8 cellular contexts compared by ENCODE assay signal in the genomic region with DNA sequence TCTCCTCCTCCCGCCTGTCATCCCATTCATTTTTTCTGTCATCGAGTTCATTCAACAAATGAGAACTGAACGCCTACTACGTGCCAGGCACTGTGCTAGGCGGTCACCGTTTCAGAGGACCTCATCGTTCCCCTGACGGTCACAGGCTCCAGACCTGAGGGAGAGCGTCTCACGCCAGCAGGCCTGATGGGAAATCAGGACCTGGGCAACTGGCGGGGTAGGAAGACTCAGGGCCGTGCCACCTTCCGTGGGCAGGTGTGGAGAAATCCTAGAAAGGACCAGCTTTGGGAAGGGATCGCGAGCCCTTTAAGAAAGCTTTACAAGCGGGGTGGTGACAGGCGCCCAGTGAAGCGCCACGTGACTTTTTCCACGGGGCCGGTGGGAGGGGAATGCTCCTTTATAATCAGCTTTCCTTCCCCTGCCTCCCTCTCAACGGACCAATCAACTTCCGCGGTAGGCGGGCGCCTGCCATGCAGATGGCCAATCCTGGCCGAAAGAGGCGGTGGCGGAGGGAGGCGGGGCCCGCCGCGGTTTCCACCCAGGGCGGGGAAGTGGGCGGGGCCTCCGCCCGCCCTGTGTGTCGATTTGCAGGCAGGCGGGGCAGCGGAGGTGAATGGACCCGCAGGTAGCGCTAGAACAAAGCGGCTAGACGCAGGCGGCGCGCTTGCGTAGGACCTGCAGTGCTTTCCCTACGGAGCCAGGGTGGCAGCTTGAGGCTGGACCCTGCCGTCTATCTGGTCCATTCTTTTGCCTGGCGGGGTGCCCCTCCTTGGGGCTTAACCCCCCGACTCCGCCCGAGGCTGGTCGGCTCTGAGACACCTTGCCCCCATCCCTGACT. TPM values are rescaled to one million over a fixed set of nuclear protein-coding genes. Genes with fewer than 3 reads are reported as not detected.
DNase-seq lines count a peak whose midpoint lies in the region; FAIRE-seq and TF ChIP-seq lines count a peak whose summit lies in the region.

No MANE protein-coding gene starts in this region.

- peak; percentile 90 for FAIRE-seq in RCC 7860 (lab: Jason Lieb, UNC)

- H3K9me2 ChIP-seq in DOHH2 (replicated peaks; ENCODE audit: control insufficient read depth, low read length): no peaks in the 10 kb centered on the region
- no peaks in the 10 kb centered on the region for H3K9me2 ChIP-seq in GM23248 (ENCODE audit: insufficient read depth)
- no peaks in the 10 kb centered on the region for H3K9me2 ChIP-seq in Karpas-422 (replicated peaks; ENCODE audit: insufficient read depth, low read length)

- H3K79me2 ChIP-seq in DOHH2 (ENCODE audit: control insufficient read depth, low read length) (peaks cover 43% of the 10 kb centered on the region), GM23248 (ENCODE audit: insufficient read depth) (peaks cover 33% of the 10 kb centered on the region), Karpas-422 (ENCODE audit: low read length) (peaks cover 16% of the 10 kb centered on the region)

- H3K4me2 ChIP-seq in DOHH2 (ENCODE audit: low read length) (peak overlapping the region; percentile 98), GM23248 (ENCODE audit: unreplicated experiment) (peak overlapping the region; percentile 75), Karpas-422 (ENCODE audit: low read depth, low read length, poor library complexity, severe bottlenecking) (peak overlapping the region; percentile 86)

- H3K9me3 Mint-ChIP-seq in activated T-helper 1 cell treated with anti-CD3 and anti-CD28 coated beads, Interleukin-12 subunit alpha, Interleukin-12 subunit beta, Interleukin-2, Interleukin-4 antibody, amounts not matched to agents 30 ng/mL and 10 ng/mL and 1 ng/mL, durations not matched to agents 14 hours and 24 hours and 36 hours: no peaks in the 10 kb centered on the region

- peak in 3 of 4 donors; percentile 20 to 69 (median 64) for TF ChIP-seq POLR2A in esophagus squamous epithelium (IDR thresholded peaks at IDR 0.05)

- WGBS in GM23248 (ENCODE audit: low coverage in 1 of 2, low lambda C conversion rate in 2 of 2, missing lambda C conversion rate in 2 of 2), 2 experiments: 1 to 2% methylated on average over 39 to 54 of the region's 55 CpGs
- WGBS in esophagus squamous epithelium, 2 donors: 0% methylated on average over 13 to 14 of the region's 55 CpGs

- peaks cover 25% of the 10 kb centered on the region for H3K36me3 ChIP-seq in DOHH2 (ENCODE audit: control insufficient read depth, low read length)
- H3K36me3 ChIP-seq in GM23248 (ENCODE audit: low read depth): no peaks in the 10 kb centered on the region
- no peaks in the 10 kb centered on the region for H3K36me3 ChIP-seq in Karpas-422 (ENCODE audit: insufficient read depth, low read length)
- H3K36me3 ChIP-seq in esophagus squamous epithelium: peaks cover 0 to 19% (median 11%) of the 10 kb centered on the region in 3 donors
- peaks cover 7 to 9% of the 10 kb centered on the region in 2 donors for H3K36me3 ChIP-seq in muscle layer of duodenum (ENCODE audit: control insufficient read depth in 1 of 2, insufficient read depth in 2 of 2, low read length in 2 of 2)

- H3F3A ChIP-seq in DOHH2 (ENCODE audit: control insufficient read depth, insufficient read depth) (peaks cover 9% of the 10 kb centered on the region), GM23248 (ENCODE audit: insufficient read depth) (peaks cover 12% of the 10 kb centered on the region)

- peaks cover 2% of the 10 kb centered on the region for H3K27me3 Mint-ChIP-seq in activated T-helper 1 cell treated with anti-CD3 and anti-CD28 coated beads, Interleukin-12 subunit alpha, Interleukin-12 subunit beta, Interleukin-2, Interleukin-4 antibody, amounts not matched to agents 30 ng/mL and 10 ng/mL and 1 ng/mL, durations not matched to agents 14 hours and 24 hours and 36 hours (ENCODE audit: insufficient read depth)

- H3K27ac ChIP-seq in DOHH2 (ENCODE audit: low read depth, low read length): peak overlapping the region; percentile 51
- H3K27ac ChIP-seq in GM23248: peak overlapping the region; percentile 73
- peak overlapping the region; percentile 43; the same call in 1 of the 2 replicates for H3K27ac ChIP-seq in Karpas-422 (ENCODE audit: low read length)
- H3K27ac ChIP-seq in esophagus squamous epithelium: peak overlapping the region; percentile 94 to 98 (median 96)
- peak overlapping the region; percentile 83 for H3K27ac ChIP-seq in muscle layer of duodenum (ENCODE audit: low read length)

- peaks cover 19% of the 10 kb centered on the region for H3K36me3 Mint-ChIP-seq in activated T-helper 1 cell treated with anti-CD3 and anti-CD28 coated beads, Interleukin-12 subunit alpha, Interleukin-12 subunit beta, Interleukin-2, Interleukin-4 antibody, amounts not matched to agents 30 ng/mL and 10 ng/mL and 1 ng/mL, durations not matched to agents 14 hours and 24 hours and 36 hours (ENCODE audit: low read depth)

- H4K20me1 ChIP-seq in DOHH2 (ENCODE audit: control insufficient read depth, insufficient read depth, low read depth, low read length): 0 out of 2 replicates have a peak, but pooled peaks cover 4% of the 10 kb centered on the region
- no peaks in the 10 kb centered on the region for H4K20me1 ChIP-seq in GM23248 (ENCODE audit: insufficient read depth)
- peaks cover 9% of the 10 kb centered on the region; the same call in 1 of the 2 replicates for H4K20me1 ChIP-seq in Karpas-422 (ENCODE audit: insufficient read depth, low read depth, low read length)

- peak; percentile 99 for DNase-seq in GM23248
- DNase-seq in Karpas-422: peak; percentile 99
- peak; percentile 96 for DNase-seq in RCC 7860 (ENCODE audit: low spot score)
- DNase-seq in activated T-helper 1 cell treated with anti-CD3 and anti-CD28 coated beads, Interleukin-12 subunit alpha, Interleukin-12 subunit beta, Interleukin-2, Interleukin-4 antibody, amounts not matched to agents 30 ng/mL and 10 ng/mL and 1 ng/mL, durations not matched to agents 14 hours and 24 hours and 36 hours (ENCODE audit: low spot score): peak; percentile 99
- peak; percentile 97 for DNase-seq in esophagus squamous epithelium (lab: John Stamatoyannopoulos, UW)
- DNase-seq in stimulated activated CD8-positive, alpha-beta memory T cell treated with anti-CD3 and anti-CD28 coated beads, Interleukin-7, amount 100 ng/mL, for 24 hours (ENCODE audit: low read depth): peak; percentile 97

- no peaks in the 10 kb centered on the region for H3K9me3 ChIP-seq in DOHH2 (ENCODE audit: control insufficient read depth, insufficient read depth, low read length)
- no peaks in the 10 kb centered on the region for H3K9me3 ChIP-seq in GM23248 (ENCODE audit: low read depth)
- no peaks in the 10 kb centered on the region for H3K9me3 ChIP-seq in Karpas-422 (ENCODE audit: low read length)
- H3K9me3 ChIP-seq in esophagus squamous epithelium: no peaks in the 10 kb centered on the region
- H3K9me3 ChIP-seq in muscle layer of duodenum (ENCODE audit: control insufficient read depth in 1 of 2, low read length in 2 of 2): no peaks in the 10 kb centered on the region

- in situ Hi-C loops in GM23248 (cut with MboI): no loop called here

- H3K27ac Mint-ChIP-seq in activated T-helper 1 cell treated with anti-CD3 and anti-CD28 coated beads, Interleukin-12 subunit alpha, Interleukin-12 subunit beta, Interleukin-2, Interleukin-4 antibody, amounts not matched to agents 30 ng/mL and 10 ng/mL and 1 ng/mL, durations not matched to agents 14 hours and 24 hours and 36 hours: peak overlapping the region; percentile 94

- H3K9ac ChIP-seq in GM23248 (peak overlapping the region; percentile 84), Karpas-422 (ENCODE audit: low read length) (peak overlapping the region; percentile 81)

- H3K27me3 ChIP-seq in DOHH2 (ENCODE audit: control insufficient read depth, low read length): no peaks in the 10 kb centered on the region
- H3K27me3 ChIP-seq in GM23248 (replicated peaks; ENCODE audit: insufficient read depth): no peaks in the 10 kb centered on the region
- no peaks in the 10 kb centered on the region for H3K27me3 ChIP-seq in Karpas-422 (ENCODE audit: low read length)
- H3K27me3 ChIP-seq in esophagus squamous epithelium: no peaks in the 10 kb centered on the region
- H3K27me3 ChIP-seq in muscle layer of duodenum (ENCODE audit: low read depth, low read length): no peaks in the 10 kb centered on the region

- H3K4me1 Mint-ChIP-seq in activated T-helper 1 cell treated with anti-CD3 and anti-CD28 coated beads, Interleukin-12 subunit alpha, Interleukin-12 subunit beta, Interleukin-2, Interleukin-4 antibody, amounts not matched to agents 30 ng/mL and 10 ng/mL and 1 ng/mL, durations not matched to agents 14 hours and 24 hours and 36 hours (ENCODE audit: low read depth): peaks cover 31% of the 10 kb centered on the region

- peaks cover 42% of the 10 kb centered on the region for H3K4me1 ChIP-seq in DOHH2 (ENCODE audit: control insufficient read depth, low read length)
- H3K4me1 ChIP-seq in GM23248 (ENCODE audit: insufficient read depth): peaks cover 24% of the 10 kb centered on the region
- H3K4me1 ChIP-seq in Karpas-422 (ENCODE audit: low read length): peaks cover 48% of the 10 kb centered on the region
- peaks cover 49 to 90% (median 60%) of the 10 kb centered on the region in 3 donors for H3K4me1 ChIP-seq in esophagus squamous epithelium
- peaks cover 21 to 40% of the 10 kb centered on the region in 2 donors for H3K4me1 ChIP-seq in muscle layer of duodenum (ENCODE audit: control insufficient read depth in 1 of 2, insufficient read depth in 2 of 2, low read length in 2 of 2)

- peak overlapping the region; percentile 91 for H3K4me3 Mint-ChIP-seq in activated T-helper 1 cell treated with anti-CD3 and anti-CD28 coated beads, Interleukin-12 subunit alpha, Interleukin-12 subunit beta, Interleukin-2, Interleukin-4 antibody, amounts not matched to agents 30 ng/mL and 10 ng/mL and 1 ng/mL, durations not matched to agents 14 hours and 24 hours and 36 hours

- intact Hi-C loops in activated T-helper 1 cell treated with anti-CD3 and anti-CD28 coated beads, Interleukin-12 subunit alpha, Interleukin-12 subunit beta, Interleukin-2, Interleukin-4 antibody, amounts not matched to agents 30 ng/mL and 10 ng/mL and 1 ng/mL, durations not matched to agents 14 hours and 24 hours and 36 hours (cut with micrococcal nuclease): loop anchor here (1.0 to 10.0 kb wide), 18 partner anchors 56 to 1702 kb away; a partner anchor contains a TSS
- intact Hi-C loops in esophagus squamous epithelium (cut with DNase I): loop anchor here (10.0 kb wide), 1 partner anchor 68 kb away; no protein-coding TSS in a partner anchor

- peak overlapping the region; percentile 88 for H3K4me3 ChIP-seq in DOHH2 (ENCODE audit: low read length)
- H3K4me3 ChIP-seq in GM23248: peak overlapping the region; percentile 74
- H3K4me3 ChIP-seq in Karpas-422 (ENCODE audit: low read length): peak overlapping the region; percentile 77
- H3K4me3 ChIP-seq in esophagus squamous epithelium: peak overlapping the region; percentile 82 to 92 (median 83)
- H3K4me3 ChIP-seq in muscle layer of duodenum (ENCODE audit: low read depth in 1 of 2, low read length in 2 of 2): peak overlapping the region; percentile 69 to 70

- TF ChIP-seq CTCF in DOHH2 (IDR thresholded peaks at IDR 0.05; ENCODE audit: low read depth, low read length, poor library complexity, severe bottlenecking) (no peak), esophagus squamous epithelium (IDR thresholded peaks at IDR 0.05) (peak in 2 of 6 experiments; percentile 12 to 26)

- H2AFZ ChIP-seq in GM23248 (peak overlapping the region; percentile 87), Karpas-422 (ENCODE audit: low read length) (peak overlapping the region; percentile 79)

RNA-seq across cellular contexts. Expression of a gene that starts 0.8 kb away (rescaled TPM):
- 12.4 and 17.7 TPM in 2 replicates for total RNA-seq in GM23248 (2014; rRNA removed; shearing (Covaris generic))
- polyA plus RNA-seq in GM23248 (2016; fragmentation: Nextera tagmentation; extraction: Ambion mirVana): 5.1 and 5.8 TPM in 2 replicates
- 11.1 and 21.2 TPM in 2 replicates for total RNA-seq in Karpas-422 (2014; rRNA removed; shearing (Covaris generic); ENCODE audit: low replicate concordance)
- total RNA-seq in activated T-helper 1 cell treated with anti-CD3 and anti-CD28 coated beads, Interleukin-12 subunit alpha, Interleukin-12 subunit beta, Interleukin-2, Interleukin-4 antibody, amounts not matched to agents 30 ng/mL and 10 ng/mL and 1 ng/mL, durations not matched to agents 14 hours and 24 hours and 36 hours: 35.4 and 37.4 TPM in 2 replicates
- 100 to 1,000 TPM in 1 of 4 donors, 10 to 100 TPM in 3; 49.3 to 105 (median 62.1) TPM for total RNA-seq in esophagus squamous epithelium

Comparison
In these comparisons a context has a peak if more than half of its experiments do, and no peak if none do; other contexts are left out.
1. Peak in every context shown above with its lines: DNase-seq, H3K4me3 ChIP-seq and H3K27ac ChIP-seq.
2. H3K27ac ChIP-seq: peak in every context shown above with its lines; median percentile 96 in esophagus squamous epithelium; 83 in muscle layer of duodenum; 73 in GM23248; 51 in DOHH2; 43 in Karpas-422.